ENCODE assay signal across 8 cellular contexts in the genomic region with DNA sequence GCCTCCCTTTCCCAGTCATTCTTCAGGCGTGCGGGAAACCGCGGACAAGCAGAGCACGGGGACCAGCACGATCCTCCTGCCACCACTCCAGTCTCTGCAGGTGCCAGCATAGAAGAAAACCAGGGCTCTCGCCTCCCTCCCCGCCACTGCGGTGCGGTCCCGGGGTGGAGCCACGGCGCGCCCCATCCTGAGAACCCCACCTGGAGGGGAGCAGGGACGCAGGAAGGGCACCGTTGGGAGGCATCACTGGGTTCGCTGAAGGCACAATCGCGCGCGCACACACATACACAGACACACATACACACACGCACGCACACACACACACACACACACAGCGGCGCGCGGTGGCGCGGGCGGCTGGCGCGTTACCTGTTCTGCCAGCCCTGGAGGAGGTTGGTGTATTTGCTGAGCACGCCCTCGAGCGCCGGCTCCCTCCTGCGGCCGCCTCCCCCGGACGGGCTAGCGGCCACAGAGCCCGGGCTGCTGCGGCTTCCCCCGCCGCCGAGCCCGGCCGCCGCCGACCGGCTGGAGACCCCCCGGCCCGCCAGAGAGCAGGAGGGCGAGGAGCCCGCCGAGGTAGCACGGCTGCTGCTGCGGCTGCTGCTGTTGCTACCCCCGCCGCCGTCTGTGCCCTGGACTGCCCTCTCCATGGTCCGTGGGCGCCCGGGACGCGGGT. TPM values are rescaled to one million over a fixed set of nuclear protein-coding genes. Genes with fewer than 3 reads are reported as not detected.
DNase-seq lines count a peak whose midpoint lies in the region; ATAC-seq and TF ChIP-seq lines count a peak whose summit lies in the region.

No MANE protein-coding gene starts in this region.

- H3K27me3 Mint-ChIP-seq in nephron (ENCODE audit: low read depth), result peaks cover 25% of the 10 kb centered on the region

- peaks cover 3% of the 10 kb centered on the region for H3K36me3 Mint-ChIP-seq in nephron (ENCODE audit: low read depth)

- peak overlapping the region; percentile 86 for H3K27ac ChIP-seq in urinary bladder (ENCODE audit: low read depth)

- no peaks in the 10 kb centered on the region for H3K36me3 ChIP-seq in urinary bladder (ENCODE audit: insufficient read depth)

- peak overlapping the region; percentile 55 to 66 (median 58) for H3K27ac Mint-ChIP-seq in nephron

- DNase-seq in Daoy (ENCODE audit: low read depth) (peak; percentile 59), NCI-H69 (lab: John Stamatoyannopoulos, UW) (peak; percentile 84), activated T-cell treated with anti-CD3 and anti-CD28 coated beads for 48 hours (ENCODE audit: low read depth) (peak; percentile 31), fibroblast of mammary gland (ENCODE audit: low read depth) (peak; percentile 29), dedifferentiated amniotic fluid mesenchymal stem cell (ENCODE audit: extremely low spot score) (no peak)

- peak overlapping the region; percentile 84 to 90 (median 86) for H3K4me3 Mint-ChIP-seq in nephron

- no peaks in the 10 kb centered on the region for H3K9me3 Mint-ChIP-seq in nephron

- H3K4me1 Mint-ChIP-seq in nephron, result peaks cover 15% of the 10 kb centered on the region

- WGBS in urinary bladder, result under 1% methylated on average over 66 of the region's 66 CpGs

- H3K4me3 ChIP-seq in fibroblast of mammary gland (ENCODE audit: control insufficient read depth, low read depth, low read length), result peak overlapping the region; percentile 77
- peak overlapping the region; percentile 81 for H3K4me3 ChIP-seq in urinary bladder (ENCODE audit: low read depth, low read length)

- TF ChIP-seq CTCF in fibroblast of mammary gland (conservative IDR thresholded peaks at IDR 0.05; ENCODE audit: control insufficient read depth, insufficient read depth, low read depth, low read length) (no peak), nephron (IDR thresholded peaks at IDR 0.05; ENCODE audit: unreplicated experiment in 3 of 3) (no peak)

- H3K4me1 ChIP-seq in urinary bladder (ENCODE audit: insufficient read depth), result no peaks in the 10 kb centered on the region

- ATAC-seq in HG02623 (IDR thresholded peaks at IDR 0.05; ENCODE audit: unreplicated experiment), result peak; percentile 31

RNA-seq across cellular contexts. Expression of gene OSBPL10, which starts 0.4 kb away (rescaled TPM):
- total RNA-seq in Daoy (2014; rRNA removed; shearing (Covaris generic)), result 4.8 and 14.0 TPM in 2 replicates
- total RNA-seq in urinary bladder, result 58.0 TPM
- 62.4 TPM for polyA plus RNA-seq in urinary bladder

RNA-seq across cellular contexts. Expression of gene ZNF860, which starts 0.9 kb away (rescaled TPM):
- total RNA-seq in Daoy (2014; rRNA removed; shearing (Covaris generic)), result 0.34 TPM in 1 of 2 replicates, not detected in the other
- total RNA-seq in urinary bladder, result 9.6 TPM
- polyA plus RNA-seq in urinary bladder, result 2.4 TPM
